Comparison of ENCODE assay signal across 8 cellular contexts in the genomic region with DNA sequence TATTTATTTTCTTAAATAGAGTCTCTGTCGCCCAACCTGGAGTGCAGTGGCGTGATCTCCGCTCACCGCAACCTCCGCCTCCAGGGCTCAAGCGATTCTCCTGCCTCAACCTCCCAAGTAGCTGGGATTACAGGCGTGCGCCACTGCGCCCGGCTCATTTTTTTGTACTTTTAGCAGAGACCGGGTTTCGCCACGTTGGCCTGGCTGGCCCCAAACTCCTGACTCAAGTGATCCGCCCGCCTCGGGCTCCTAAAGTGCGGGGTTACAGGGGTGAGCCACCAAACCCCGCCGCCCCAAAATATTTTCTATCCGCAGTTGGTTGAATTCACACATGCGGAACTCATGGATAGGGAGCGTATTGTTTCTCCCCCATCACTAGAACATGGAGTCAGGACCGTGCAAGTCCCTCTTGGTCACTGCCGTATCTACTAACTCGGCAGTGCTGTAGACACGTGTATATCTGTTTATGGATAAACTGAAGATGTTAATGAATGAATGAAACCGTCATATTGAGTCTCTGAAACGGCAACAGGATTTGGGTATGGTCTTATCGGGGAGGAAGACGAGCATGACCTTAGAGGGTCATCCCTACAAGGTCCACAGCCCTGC. TPM values are rescaled to one million over a fixed set of nuclear protein-coding genes. Genes with fewer than 3 reads are reported as not detected.
A peak's percentile ranks its signal among the peaks of the same experiment; 100 is the strongest.
DNase-seq lines count a peak whose midpoint lies in the region; ATAC-seq and TF ChIP-seq lines count a peak whose summit lies in the region.

No MANE protein-coding gene starts in this region.

- peaks cover 25% of the 10 kb centered on the region for H3K79me2 ChIP-seq in mesendoderm (ENCODE audit: control insufficient read depth, insufficient read depth, low read length)

- ATAC-seq in GM19023 (IDR thresholded peaks at IDR 0.05; ENCODE audit: unreplicated experiment) (no peak), HG03175 (IDR thresholded peaks at IDR 0.05; ENCODE audit: unreplicated experiment) (no peak)

- TF ChIP-seq CTCF in BJ (IDR thresholded peaks at IDR 0.05; ENCODE audit: insufficient read depth, low read depth, low read length) = no peak
- no peak for TF ChIP-seq CTCF in cardiac fibroblast (IDR thresholded peaks at IDR 0.05; ENCODE audit: low read depth, low read length)

- no peak overlapping the region for H4K5ac ChIP-seq in mesendoderm (ENCODE audit: low read length)

- H3K4ac ChIP-seq in mesendoderm (ENCODE audit: low read depth, low read length) = peak overlapping the region; percentile 82

- CTCF ChIA-PET in BJ (lab: Yijun Ruan, JAX) = interaction anchor here (1.3 to 2.4 kb wide), 3 partner anchors 343 to 840 kb away, joined by 3 to 15 read pairs (median 4); no protein-coding TSS in a partner anchor

- DNase-seq in BJ (ENCODE audit: low read depth) (no peak), cardiac fibroblast (ENCODE audit: low read depth in 2 of 2) (peak; percentile 5 to 25), mesendoderm (no peak), NCI-H2107 (lab: John Stamatoyannopoulos, UW) (no peak), NCI-H2029 (lab: John Stamatoyannopoulos, UW) (no peak)
- DNase-seq in Jurkat, Clone E6-1 (ENCODE audit: low read depth, low spot score) = no peak

- H3K18ac ChIP-seq in mesendoderm (ENCODE audit: low read length) = peak overlapping the region; percentile 16

- H3K4me2 ChIP-seq in mesendoderm (ENCODE audit: low read length) = peak overlapping the region; percentile 76

- peak overlapping the region; percentile 90 for H3K23ac ChIP-seq in mesendoderm (ENCODE audit: low read length)

- H2BK5ac ChIP-seq in mesendoderm (ENCODE audit: low read length) = peak overlapping the region; percentile 84

- H2AK5ac ChIP-seq in mesendoderm (ENCODE audit: low read length) = peak overlapping the region; percentile 67

- H3K4me1 ChIP-seq in mesendoderm (ENCODE audit: control insufficient read depth, low read depth, low read length) = no peaks in the 10 kb centered on the region

- POLR2A ChIA-PET in BJ (lab: Charles Lee) = no interaction called here

- no peak overlapping the region for H4K8ac ChIP-seq in mesendoderm (ENCODE audit: low read depth, low read length)

- peak overlapping the region; percentile 98 for H3K9ac ChIP-seq in mesendoderm (ENCODE audit: low read length)

- H3K4me3 ChIP-seq in BJ (ENCODE audit: low read depth, low read length) (peak overlapping the region; percentile 98), cardiac fibroblast (replicated peaks in 1 of 2; ENCODE audit: low read depth in 2 of 2, low read length in 2 of 2) (peak overlapping the region; percentile 93 to 97), mesendoderm (ENCODE audit: low read length) (peak overlapping the region; percentile 90)
- H3K4me3 ChIP-seq in Jurkat, Clone E6-1 (ENCODE audit: low read length) = peak overlapping the region; percentile 63

- no CpG with 5 or more reads among the region's 30 CpGs for WGBS in mesendoderm (ENCODE audit: extremely low coverage, insufficient coverage, low lambda C conversion rate)

- no peaks in the 10 kb centered on the region for H3K27me3 ChIP-seq in BJ (ENCODE audit: control insufficient read depth, insufficient read depth, low read length)
- no peaks in the 10 kb centered on the region for H3K27me3 ChIP-seq in mesendoderm (ENCODE audit: insufficient read depth, low read length, poor library complexity)

- H3K36me3 ChIP-seq in BJ (ENCODE audit: control insufficient read depth, insufficient read depth, low read length) (no peaks in the 10 kb centered on the region), mesendoderm (ENCODE audit: control insufficient read depth, insufficient read depth, low read length) (no peaks in the 10 kb centered on the region)

- no peak overlapping the region for H2BK15ac ChIP-seq in mesendoderm (replicated peaks; ENCODE audit: low read depth)

- peaks cover 16% of the 10 kb centered on the region for H3K79me1 ChIP-seq in mesendoderm (ENCODE audit: low read length)

- H3K27ac ChIP-seq in mesendoderm (ENCODE audit: low read depth, low read length) = no peak overlapping the region

- H2BK120ac ChIP-seq in mesendoderm (ENCODE audit: low read depth, low read length) = no peak overlapping the region

- peak overlapping the region; percentile 98 for H3K56ac ChIP-seq in mesendoderm (ENCODE audit: low read length)

RNA-seq across cellular contexts. Expression of gene MKKS, which starts 0.9 kb away (rescaled TPM):
- 8.0 and 15.2 TPM in 2 replicates for polyA plus RNA-seq in BJ (2011; rRNA removed)
- polyA minus RNA-seq in BJ (2011; rRNA and poly(A)+ RNA removed) = 4.0 TPM in 2 replicates
- polyA plus RNA-seq in Jurkat, Clone E6-1 (2012; ENCODE audit: insufficient read depth, insufficient read length) = 15.2 TPM
- 12.4 TPM for polyA plus RNA-seq in mesendoderm (2013, experiment 1 of 2)
- 12.7 TPM for polyA plus RNA-seq in mesendoderm (2013, experiment 2 of 2)

RNA-seq across cellular contexts. Expression of gene SLX4IP, which starts 2.0 kb away (rescaled TPM):
- polyA plus RNA-seq in BJ (2011; rRNA removed) = 1.6 and 2.3 TPM in 2 replicates
- polyA minus RNA-seq in BJ (2011; rRNA and poly(A)+ RNA removed) = 5.4 and 5.8 TPM in 2 replicates
- 2.6 TPM for polyA plus RNA-seq in Jurkat, Clone E6-1 (2012; ENCODE audit: insufficient read depth, insufficient read length)
- polyA plus RNA-seq in mesendoderm (2013, experiment 1 of 2) = 2.2 TPM
- polyA plus RNA-seq in mesendoderm (2013, experiment 2 of 2) = 2.4 TPM

Comparison
In these comparisons a context has a peak if more than half of its experiments do, and no peak if none do; other contexts are left out.
1. DNase-seq: peak in cardiac fibroblast (2 of 2); none in BJ (single experiment), Jurkat, Clone E6-1 (single experiment), mesendoderm (single experiment), NCI-H2107 (single experiment) and NCI-H2029 (single experiment).
2. Peak in every context shown above with its lines, with median percentiles within 50 percentile points of each other: H3K4me3 ChIP-seq.